ENCODE assay signal across 8 cellular contexts in the genomic region with DNA sequence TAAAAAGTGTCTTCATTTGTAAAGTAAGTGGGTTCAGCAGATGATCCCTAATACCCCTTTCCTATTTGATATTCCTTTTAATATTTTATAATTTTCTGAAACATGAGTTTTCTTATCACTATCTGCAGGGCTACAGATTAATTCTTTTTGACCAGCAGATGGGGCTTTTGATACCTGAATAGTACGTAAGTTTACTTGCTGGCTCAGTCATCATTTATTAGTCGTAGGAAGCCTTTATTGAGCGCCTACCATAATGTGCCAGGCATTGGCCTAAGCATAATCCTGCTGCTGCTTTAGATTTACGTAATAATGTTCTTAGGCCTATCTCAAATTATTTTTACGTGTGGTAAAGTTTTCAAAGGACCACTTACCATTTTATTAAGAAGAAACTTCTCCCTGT. TPM values are rescaled to one million over a fixed set of nuclear protein-coding genes. Genes with fewer than 3 reads are reported as not detected.
A peak's percentile ranks its signal among the peaks of the same experiment; 100 is the strongest.
DNase-seq lines count a peak whose midpoint lies in the region; ATAC-seq and TF ChIP-seq lines count a peak whose summit lies in the region.

No MANE protein-coding gene starts in this region.

- POLR2A ChIA-PET in HEK293T (lab: Yijun Ruan, JAX) = no interaction called here

- peak in 4 of 6 experiments; percentile 25 to 44 (median 30) for TF ChIP-seq CTCF in adrenal gland (IDR thresholded peaks at IDR 0.05)

- ATAC-seq in left lobe of liver = peak; percentile 98
- no peak for ATAC-seq in GM18867 (IDR thresholded peaks at IDR 0.05; ENCODE audit: unreplicated experiment)

- no peak overlapping the region for H3K27ac ChIP-seq in adrenal gland

- H3K27me3 ChIP-seq in adrenal gland (no peaks in the 10 kb centered on the region), MG63 (no peaks in the 10 kb centered on the region)

- intact Hi-C loops in adrenal gland (cut with DNase I) = loop anchor here in 1 of 2 donors (10.0 kb wide), 1 partner anchor 721 kb away; no protein-coding TSS in a partner anchor

- 15 to 26% (median 19%) methylated on average over 5 of the region's 5 CpGs for WGBS in adrenal gland, 4 donors

- no peak overlapping the region for H3K4me3 ChIP-seq in adrenal gland
- H3K4me3 ChIP-seq in MG63 = no peak overlapping the region

- CTCF ChIA-PET in HEK293T (lab: Yijun Ruan, JAX) = no interaction called here

- DNase-seq in Ammon's horn (ENCODE audit: low spot score) (peak; percentile 38), HEK293T (ENCODE audit: extremely low spot score) (peak; percentile 25), adrenal gland (peak in 1 of 7 donors; percentile 7), left lobe of liver (ENCODE audit: low spot score) (no peak), SKM-1 treated with dmso at 0.1 percent for 144 hours (lab: John Stamatoyannopoulos, UW; ENCODE audit: unreplicated experiment) (no peak), mesenteric fat pad (ENCODE audit: low spot score) (no peak), MG63 (no peak)

- H3K36me3 ChIP-seq in adrenal gland (replicated peaks in 1 of 2) (no peaks in the 10 kb centered on the region), MG63 (no peaks in the 10 kb centered on the region)

- H3K4me1 ChIP-seq in adrenal gland (replicated peaks in 1 of 2) = no peaks in the 10 kb centered on the region

- no peak for TF ChIP-seq POLR2A in adrenal gland (IDR thresholded peaks at IDR 0.05)

- H3K9me3 ChIP-seq in adrenal gland (replicated peaks in 1 of 3) (no peaks in the 10 kb centered on the region), MG63 (no peaks in the 10 kb centered on the region)

TF ChIP-seq in HEK293T, 16 proteins besides CTCF, POLR2A, EP300 and RAD21:
- no peak for TF ChIP-seq BHLHE40 (IDR thresholded peaks at IDR 0.05; ENCODE audit: borderline replicate concordance)
- TF ChIP-seq HDGF (IDR thresholded peaks at IDR 0.05; ENCODE audit: borderline replicate concordance) = no peak
- TF ChIP-seq FOXM1 (IDR thresholded peaks at IDR 0.05; ENCODE audit: borderline replicate concordance) = no peak
- TF ChIP-seq ELF4 (IDR thresholded peaks at IDR 0.05) = no peak
- TF ChIP-seq FOXA1 (IDR thresholded peaks at IDR 0.05) = no peak
- TF ChIP-seq LEF1 (IDR thresholded peaks at IDR 0.05; ENCODE audit: borderline replicate concordance) = no peak
- TF ChIP-seq CTBP1 (IDR thresholded peaks at IDR 0.05; ENCODE audit: borderline replicate concordance) = no peak
- TF ChIP-seq SUZ12 (IDR thresholded peaks at IDR 0.05) = no peak
- TF ChIP-seq ZNF384 (IDR thresholded peaks at IDR 0.05) = no peak
- TF ChIP-seq NFRKB (IDR thresholded peaks at IDR 0.05) = no peak
- TF ChIP-seq, protein P1, sequence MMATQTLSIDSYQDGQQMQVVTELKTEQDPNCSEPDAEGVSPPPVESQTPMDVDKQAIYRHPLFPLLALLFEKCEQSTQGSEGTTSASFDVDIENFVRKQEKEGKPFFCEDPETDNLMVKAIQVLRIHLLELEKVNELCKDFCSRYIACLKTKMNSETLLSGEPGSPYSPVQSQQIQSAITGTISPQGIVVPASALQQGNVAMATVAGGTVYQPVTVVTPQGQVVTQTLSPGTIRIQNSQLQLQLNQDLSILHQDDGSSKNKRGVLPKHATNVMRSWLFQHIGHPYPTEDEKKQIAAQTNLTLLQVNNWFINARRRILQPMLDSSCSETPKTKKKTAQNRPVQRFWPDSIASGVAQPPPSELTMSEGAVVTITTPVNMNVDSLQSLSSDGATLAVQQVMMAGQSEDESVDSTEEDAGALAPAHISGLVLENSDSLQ (IDR thresholded peaks at IDR 0.05) = no peak
- TF ChIP-seq FOXK2 (IDR thresholded peaks at IDR 0.05) = no peak
- no peak for TF ChIP-seq ARNT (IDR thresholded peaks at IDR 0.05)
- TF ChIP-seq L3MBTL2 (conservative IDR thresholded peaks at IDR 0.05) = no peak
- TF ChIP-seq TARDBP (IDR thresholded peaks at IDR 0.05) = no peak
- TF ChIP-seq SP1 (IDR thresholded peaks at IDR 0.05) = no peak

RNA-seq across cellular contexts. Expression of a gene that starts 33.1 kb away (rescaled TPM):
- 100 to 1,000 TPM in 1 of 8 donors, 10 to 100 TPM in 7; 58.8 to 159 (median 75.7) TPM for total RNA-seq in adrenal gland
- 100 to 1,000 TPM in 1 of 3 donors, 10 to 100 TPM in 2; 50.4 to 216 (median 60.2) TPM for polyA plus RNA-seq in adrenal gland
- 72.8 TPM for total RNA-seq in left lobe of liver
- 82.3 TPM for total RNA-seq in mesenteric fat pad
- 77.7 and 1,094 TPM in 2 replicates for total RNA-seq in MG63 (2014; rRNA removed; shearing (Covaris generic); ENCODE audit: low replicate concordance)

Comparison
In these comparisons a context has a peak if more than half of its experiments do, and no peak if none do; other contexts are left out.
1. DNase-seq: peak in Ammon's horn (single experiment) and HEK293T (single experiment); none in left lobe of liver (single experiment), SKM-1 treated with dmso at 0.1 percent for 144 hours (single experiment), mesenteric fat pad (single experiment) and MG63 (single experiment).